20 cellular contexts compared by ENCODE assay signal in the genomic region with DNA sequence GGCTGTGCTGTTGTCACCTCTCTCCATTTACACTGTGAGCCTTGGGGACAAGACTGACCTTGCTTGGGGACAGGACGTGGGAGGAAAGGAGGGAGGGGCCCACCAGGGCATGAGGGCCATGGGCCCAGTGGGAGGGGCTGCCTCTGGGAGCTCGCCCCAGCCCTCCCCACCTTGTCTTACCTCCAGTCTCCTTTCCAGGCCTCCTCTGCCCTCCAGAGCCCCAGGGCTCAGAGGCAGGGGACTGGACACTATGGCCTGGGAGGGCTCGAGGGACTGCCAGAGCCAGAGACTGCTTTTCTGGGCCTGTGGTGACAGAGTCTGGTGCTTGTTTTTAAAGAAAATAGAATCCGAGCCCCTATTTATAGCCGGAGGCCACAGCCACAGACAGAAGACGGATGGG. TPM values are rescaled to one million over a fixed set of nuclear protein-coding genes. Genes with fewer than 3 reads are reported as not detected.
DNase-seq lines count a peak whose midpoint lies in the region; ATAC-seq and TF ChIP-seq lines count a peak whose summit lies in the region.
"Had no signal": no experiment of that assay in that cellular context is flagged by ENCODE, and none has a peak within 500 bp of the region (broad histone marks: within the 10 kb centered on the region; RNA-seq: fewer than 3 reads in every experiment).

No MANE protein-coding gene starts in this region.

- H3K27ac ChIP-seq in esophagus (ENCODE audit: low read depth in 2 of 2, low read length in 1 of 2) (peak overlapping the region; percentile 27 to 47), rectal smooth muscle tissue (ENCODE audit: low read depth, low read length) (peak overlapping the region; percentile 85), prostate gland (peak overlapping the region in 1 of 2 donors; percentile 35)
- H3K27ac ChIP-seq: colonic mucosa, ovary had no signal

- H3K36me3 Mint-ChIP-seq in natural killer cell: no peaks in the 10 kb centered on the region
- no peaks in the 10 kb centered on the region for H3K36me3 Mint-ChIP-seq in natural killer cell treated with Interleukin-12 subunit alpha and Interleukin-12 subunit beta and Interleukin-15 and Interleukin-18, amount 100 ng/mL, for 72 hours
- H3K36me3 Mint-ChIP-seq: activated CD8-positive, alpha-beta memory T cell treated with anti-CD3 and anti-CD28 coated beads, Interleukin-2, amount 10 ng/mL, durations not matched to agents 7 days and 5 days; stimulated activated naive B cell treated with anti-CD40 and anti-IgM and Interleukin-4, amounts not matched to agents 10 μg/mL and 1 μg/mL and 100 μg/mL, for 72 hours had no signal

- peaks cover 0 to 6% of the 10 kb centered on the region in 2 donors for H3K27me3 Mint-ChIP-seq in natural killer cell (ENCODE audit: low read depth in 2 of 2)
- no peaks in the 10 kb centered on the region for H3K27me3 Mint-ChIP-seq in natural killer cell treated with Interleukin-12 subunit alpha and Interleukin-12 subunit beta and Interleukin-15 and Interleukin-18, amount 100 ng/mL, for 72 hours
- H3K27me3 Mint-ChIP-seq: activated CD8-positive, alpha-beta memory T cell treated with anti-CD3 and anti-CD28 coated beads, Interleukin-2, amount 10 ng/mL, durations not matched to agents 7 days and 5 days; stimulated activated naive B cell treated with anti-CD40 and anti-IgM and Interleukin-4, amounts not matched to agents 10 μg/mL and 1 μg/mL and 100 μg/mL, for 72 hours had no signal

- TF ChIP-seq CTCF in natural killer cell (IDR thresholded peaks at IDR 0.05) (no peak), prostate gland (IDR thresholded peaks at IDR 0.05) (no peak)

- H3K4me3 Mint-ChIP-seq in natural killer cell: peak overlapping the region; percentile 55
- no peak overlapping the region for H3K4me3 Mint-ChIP-seq in natural killer cell treated with Interleukin-12 subunit alpha and Interleukin-12 subunit beta and Interleukin-15 and Interleukin-18, amount 100 ng/mL, for 72 hours
- H3K4me3 Mint-ChIP-seq: activated CD8-positive, alpha-beta memory T cell treated with anti-CD3 and anti-CD28 coated beads, Interleukin-2, amount 10 ng/mL, durations not matched to agents 7 days and 5 days; stimulated activated naive B cell treated with anti-CD40 and anti-IgM and Interleukin-4, amounts not matched to agents 10 μg/mL and 1 μg/mL and 100 μg/mL, for 72 hours had no signal

- DNase-seq in natural killer cell (no peak), prostate gland (ENCODE audit: low spot score) (no peak)
- no peak for DNase-seq in natural killer cell treated with Interleukin-12 subunit alpha and Interleukin-12 subunit beta and Interleukin-15 and Interleukin-18, amount 100 ng/mL, for 72 hours (ENCODE audit: low spot score)
- DNase-seq: activated CD4-positive, alpha-beta T cell treated with anti-CD3 and anti-CD28 coated beads for 1 hour; activated CD8-positive, alpha-beta memory T cell treated with anti-CD3 and anti-CD28 coated beads, Interleukin-2, amount 10 ng/mL, durations not matched to agents 7 days and 5 days; activated effector memory CD4-positive, alpha-beta T cell treated with Interleukin-2 at 50 U/mL for 16 hours; amniotic stem cell; colonic mucosa; EL; GOT3; islet precursor cell; ovary; SIG-M5; stimulated activated naive B cell treated with anti-CD40 and anti-IgM and Interleukin-4, amounts not matched to agents 10 μg/mL and 1 μg/mL and 100 μg/mL, for 72 hours; T-helper 2 cell had no signal

- H3K27me3 ChIP-seq in esophagus (ENCODE audit: control insufficient read depth in 1 of 2, insufficient read depth in 2 of 2, low read length in 2 of 2): no peaks in the 10 kb centered on the region
- H3K27me3 ChIP-seq in rectal smooth muscle tissue (ENCODE audit: control insufficient read depth, insufficient read depth, low read length): no peaks in the 10 kb centered on the region
- no peaks in the 10 kb centered on the region for H3K27me3 ChIP-seq in prostate gland (replicated peaks; ENCODE audit: insufficient read depth)
- H3K27me3 ChIP-seq: colonic mucosa, ovary had no signal

- H3K27ac Mint-ChIP-seq in natural killer cell: peak overlapping the region in 1 of 2 donors; percentile 72
- no peak overlapping the region for H3K27ac Mint-ChIP-seq in natural killer cell treated with Interleukin-12 subunit alpha and Interleukin-12 subunit beta and Interleukin-15 and Interleukin-18, amount 100 ng/mL, for 72 hours
- H3K27ac Mint-ChIP-seq: activated CD8-positive, alpha-beta memory T cell treated with anti-CD3 and anti-CD28 coated beads, Interleukin-2, amount 10 ng/mL, durations not matched to agents 7 days and 5 days had no signal

- no peaks in the 10 kb centered on the region for H3K9me3 Mint-ChIP-seq in natural killer cell
- no peaks in the 10 kb centered on the region for H3K9me3 Mint-ChIP-seq in natural killer cell treated with Interleukin-12 subunit alpha and Interleukin-12 subunit beta and Interleukin-15 and Interleukin-18, amount 100 ng/mL, for 72 hours
- H3K9me3 Mint-ChIP-seq: stimulated activated naive B cell treated with anti-CD40 and anti-IgM and Interleukin-4, amounts not matched to agents 10 μg/mL and 1 μg/mL and 100 μg/mL, for 72 hours had no signal

- ATAC-seq in natural killer cell: no peak
- no peak for ATAC-seq in natural killer cell treated with Interleukin-12 subunit alpha and Interleukin-12 subunit beta and Interleukin-15 and Interleukin-18, amount 100 ng/mL, for 72 hours
- no peak for ATAC-seq in GM21528 (IDR thresholded peaks at IDR 0.05; ENCODE audit: low FRiP score, unreplicated experiment)
- ATAC-seq in HG02763 (IDR thresholded peaks at IDR 0.05; ENCODE audit: unreplicated experiment): no peak
- no peak for ATAC-seq in GM21723 (IDR thresholded peaks at IDR 0.05; ENCODE audit: unreplicated experiment)
- ATAC-seq: activated CD8-positive, alpha-beta memory T cell treated with anti-CD3 and anti-CD28 coated beads, Interleukin-2, amount 10 ng/mL, durations not matched to agents 7 days and 5 days; stimulated activated naive B cell treated with anti-CD40 and anti-IgM and Interleukin-4, amounts not matched to agents 10 μg/mL and 1 μg/mL and 100 μg/mL, for 72 hours had no signal

- 62 to 68% methylated on average over 5 to 6 of the region's 6 CpGs for WGBS in esophagus, 2 donors
- 77% methylated on average over 5 of the region's 6 CpGs for WGBS in prostate gland

- H3K36me3 ChIP-seq in esophagus (ENCODE audit: control insufficient read depth in 2 of 2, insufficient read depth in 2 of 2, low read length in 1 of 2): no peaks in the 10 kb centered on the region
- peaks cover 2% of the 10 kb centered on the region for H3K36me3 ChIP-seq in rectal smooth muscle tissue (ENCODE audit: control insufficient read depth, insufficient read depth, low read length)
- H3K36me3 ChIP-seq in prostate gland: no peaks in the 10 kb centered on the region
- H3K36me3 ChIP-seq: colonic mucosa, ovary had no signal

- H3K4me3 ChIP-seq in esophagus (ENCODE audit: low read depth in 1 of 2, low read length in 2 of 2): no peak overlapping the region
- H3K4me3 ChIP-seq in rectal smooth muscle tissue (ENCODE audit: low read length): no peak overlapping the region
- no peak overlapping the region for H3K4me3 ChIP-seq in prostate gland
- H3K4me3 ChIP-seq: colonic mucosa, ovary had no signal

- H3K4me1 Mint-ChIP-seq in natural killer cell: peaks cover 12 to 38% of the 10 kb centered on the region in 2 donors
- H3K4me1 Mint-ChIP-seq in natural killer cell treated with Interleukin-12 subunit alpha and Interleukin-12 subunit beta and Interleukin-15 and Interleukin-18, amount 100 ng/mL, for 72 hours (ENCODE audit: low read depth in 2 of 2): peaks cover 0 to 13% of the 10 kb centered on the region in 2 donors

- intact Hi-C loops in natural killer cell (cut with micrococcal nuclease) (no loop called here), prostate gland (cut with DNase I) (no loop called here)

- peaks cover 3% of the 10 kb centered on the region in 2 donors for H3K4me1 ChIP-seq in esophagus (ENCODE audit: control insufficient read depth in 2 of 2, insufficient read depth in 2 of 2, low read length in 1 of 2)
- H3K4me1 ChIP-seq in rectal smooth muscle tissue (ENCODE audit: control insufficient read depth, insufficient read depth, low read length): peaks cover 66% of the 10 kb centered on the region
- H3K4me1 ChIP-seq in prostate gland (replicated peaks): no peaks in the 10 kb centered on the region
- H3K4me1 ChIP-seq: colonic mucosa had no signal

- H3K9me3 ChIP-seq in esophagus (ENCODE audit: control insufficient read depth in 2 of 2, insufficient read depth in 1 of 2, low read depth in 1 of 2, low read length in 1 of 2): no peaks in the 10 kb centered on the region
- H3K9me3 ChIP-seq in prostate gland: no peaks in the 10 kb centered on the region
- H3K9me3 ChIP-seq: colonic mucosa, ovary had no signal

- no peak for TF ChIP-seq POLR2A in prostate gland (IDR thresholded peaks at IDR 0.05)

- H3K9ac ChIP-seq in rectal smooth muscle tissue (ENCODE audit: low read length): no peak overlapping the region

RNA-seq across cellular contexts. Expression of a gene that starts 10.2 kb away (rescaled TPM):
- total RNA-seq in natural killer cell (under 1 TPM; 0.05 to 0.09 (median 0.07) TPM), prostate gland (10 to 100 TPM; 14.3 to 29.4 TPM)
- not detected for total RNA-seq in natural killer cell treated with Interleukin-12 subunit alpha and Interleukin-12 subunit beta and Interleukin-15 and Interleukin-18, amount 100 ng/mL, for 72 hours
- polyA plus RNA-seq in esophagus: 1 to 10 TPM; 3.0 to 4.0 TPM

RNA-seq across cellular contexts. Expression of a gene that starts 54.7 kb away (rescaled TPM):
- 1 to 10 TPM; 2.5 to 5.6 (median 5.1) TPM for total RNA-seq in natural killer cell
- total RNA-seq in natural killer cell treated with Interleukin-12 subunit alpha and Interleukin-12 subunit beta and Interleukin-15 and Interleukin-18, amount 100 ng/mL, for 72 hours: 1 to 10 TPM; 2.6 to 3.3 TPM
- polyA plus RNA-seq in esophagus: 10 to 100 TPM; 24.0 to 43.4 TPM
- total RNA-seq in prostate gland: 10 to 100 TPM; 23.6 to 25.6 TPM

Comparison
In these comparisons a context has a peak if more than half of its experiments do, and no peak if none do; other contexts are left out.
1. RNA of a gene that starts 10.2 kb away (total RNA-seq): 14.3 to 29.4 TPM in prostate gland; 0.05 to 0.09 TPM in natural killer cell and not detected in natural killer cell treated with Interleukin-12 subunit alpha and Interleukin-12 subunit beta and Interleukin-15 and Interleukin-18, amount 100 ng/mL, for 72 hours; every median in the first group is over 10 times any median in the second.